In the genomic region with DNA sequence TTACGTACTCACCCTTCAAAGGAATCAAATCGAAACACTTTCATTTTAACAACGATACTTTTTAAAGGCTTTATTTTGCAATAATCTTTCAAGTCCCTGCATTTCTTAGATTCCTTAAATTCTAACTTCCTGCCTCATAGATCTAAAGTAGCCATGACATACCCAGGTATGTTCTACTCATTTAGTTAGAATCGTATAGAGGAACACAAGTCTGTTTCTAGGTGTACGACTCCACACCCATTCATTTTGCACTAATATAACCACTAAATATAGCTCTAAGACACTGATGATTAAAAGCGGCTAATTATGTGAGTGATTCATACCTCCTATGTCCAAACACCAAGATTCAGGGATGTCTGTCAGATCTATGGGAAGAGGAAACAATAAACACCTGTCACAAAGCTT, we compare ENCODE assay signal across 8 cellular contexts. TPM values are rescaled to one million over a fixed set of nuclear protein-coding genes. Genes with fewer than 3 reads are reported as not detected.
DNase-seq lines count a peak whose midpoint lies in the region; ATAC-seq and TF ChIP-seq lines count a peak whose summit lies in the region.

No MANE protein-coding gene starts in this region.

- peak overlapping the region; percentile 92 for H3K27ac Mint-ChIP-seq in activated CD8-positive, alpha-beta memory T cell treated with anti-CD3 and anti-CD28 coated beads, Interleukin-2, amount 10 ng/mL, durations not matched to agents 7 days and 5 days
- H3K27ac Mint-ChIP-seq in WTC11, result no peak overlapping the region

- TF ChIP-seq CTCF in WTC11 (IDR thresholded peaks at IDR 0.05) (no peak), gastroesophageal sphincter (IDR thresholded peaks at IDR 0.05) (no peak)

- TF ChIP-seq EP300 in gastroesophageal sphincter (IDR thresholded peaks at IDR 0.05), result no peak

- peak overlapping the region; percentile 92 for H3K4me3 Mint-ChIP-seq in activated CD8-positive, alpha-beta memory T cell treated with anti-CD3 and anti-CD28 coated beads, Interleukin-2, amount 10 ng/mL, durations not matched to agents 7 days and 5 days
- peak overlapping the region; percentile 81 for H3K4me3 Mint-ChIP-seq in WTC11

- peaks cover 31% of the 10 kb centered on the region for H3K36me3 Mint-ChIP-seq in activated CD8-positive, alpha-beta memory T cell treated with anti-CD3 and anti-CD28 coated beads, Interleukin-2, amount 10 ng/mL, durations not matched to agents 7 days and 5 days
- peaks cover 23% of the 10 kb centered on the region for H3K36me3 Mint-ChIP-seq in WTC11

- no peaks in the 10 kb centered on the region for H3K9me3 Mint-ChIP-seq in activated CD8-positive, alpha-beta memory T cell treated with anti-CD3 and anti-CD28 coated beads, Interleukin-2, amount 10 ng/mL, durations not matched to agents 7 days and 5 days (ENCODE audit: low read depth)
- H3K9me3 Mint-ChIP-seq in WTC11, result no peaks in the 10 kb centered on the region

- H3K9me3 ChIP-seq in gastroesophageal sphincter, result no peaks in the 10 kb centered on the region

- POLR2A ChIA-PET in WTC11 (lab: Charles Lee), result no interaction called here

- no peak for TF ChIP-seq POLR2A in gastroesophageal sphincter (IDR thresholded peaks at IDR 0.05)

- peaks cover 59% of the 10 kb centered on the region for H3K4me1 Mint-ChIP-seq in activated CD8-positive, alpha-beta memory T cell treated with anti-CD3 and anti-CD28 coated beads, Interleukin-2, amount 10 ng/mL, durations not matched to agents 7 days and 5 days
- H3K4me1 Mint-ChIP-seq in WTC11, result peaks cover 23% of the 10 kb centered on the region

- H3K4me3 ChIP-seq in gastroesophageal sphincter, result peak overlapping the region; percentile 59 to 66
- H3K4me3 ChIP-seq in skin epidermis, result peak overlapping the region; percentile 47 to 71 (median 64)

- no peak for DNase-seq in activated CD8-positive, alpha-beta memory T cell treated with anti-CD3 and anti-CD28 coated beads, Interleukin-2, amount 10 ng/mL, durations not matched to agents 7 days and 5 days
- no peak for DNase-seq in activated CD8-positive, alpha-beta memory T cell treated with anti-CD3 and anti-CD28 coated beads, Interleukin-2, amount 50 U/mL, for 4 hours
- DNase-seq in WTC11 (ENCODE audit: low spot score), result no peak
- DNase-seq in ureter (ENCODE audit: low spot score), result no peak
- DNase-seq in NCI-H1694 treated with DMSO at 0.1 percent for 48 hours (lab: John Stamatoyannopoulos, UW), result no peak
- DNase-seq in cortex of kidney (lab: John Stamatoyannopoulos, UW), result no peak

- peaks cover 4 to 62% (median 5%) of the 10 kb centered on the region in 3 donors for H3K4me1 ChIP-seq in gastroesophageal sphincter

- no peaks in the 10 kb centered on the region for H3K36me3 ChIP-seq in gastroesophageal sphincter

- ATAC-seq in activated CD8-positive, alpha-beta memory T cell treated with anti-CD3 and anti-CD28 coated beads, Interleukin-2, amount 10 ng/mL, durations not matched to agents 7 days and 5 days, result no peak
- ATAC-seq in WTC11 (no peak), gastroesophageal sphincter (no peak)

- WGBS in gastroesophageal sphincter (ENCODE audit: low coverage in 1 of 2), 2 donors, result 4 to 17% methylated on average over 6 of the region's 6 CpGs

- CTCF ChIA-PET in activated CD8-positive, alpha-beta memory T cell treated with anti-CD3 and anti-CD28 coated beads, Interleukin-2, amount 10 ng/mL, durations not matched to agents 7 days and 5 days (lab: Charles Lee), result interaction anchor here (0.7 to 4.3 kb wide), 9 partner anchors 12 to 187 kb away, joined by 3 to 33 read pairs (median 6); no protein-coding TSS in a partner anchor
- CTCF ChIA-PET in WTC11 (lab: Charles Lee), result interaction anchor here (1.0 to 2.2 kb wide), 3 partner anchors 14 to 109 kb away, joined by 3 to 13 read pairs (median 6); no protein-coding TSS in a partner anchor

- no peaks in the 10 kb centered on the region for H3K27me3 ChIP-seq in gastroesophageal sphincter

- H3K27ac ChIP-seq in gastroesophageal sphincter, result peak overlapping the region; percentile 61 to 98 (median 90)
- peak overlapping the region; percentile 58 to 96 (median 88) for H3K27ac ChIP-seq in skin epidermis

- H3K27me3 Mint-ChIP-seq in activated CD8-positive, alpha-beta memory T cell treated with anti-CD3 and anti-CD28 coated beads, Interleukin-2, amount 10 ng/mL, durations not matched to agents 7 days and 5 days, result no peaks in the 10 kb centered on the region
- H3K27me3 Mint-ChIP-seq in WTC11 (ENCODE audit: low read depth), result peaks cover 14% of the 10 kb centered on the region; the same call in 1 of the 2 replicates

TF ChIP-seq in WTC11, 78 proteins besides CTCF, POLR2A, EP300 and RAD21 (continues in another document):
- TF ChIP-seq, protein P1, sequence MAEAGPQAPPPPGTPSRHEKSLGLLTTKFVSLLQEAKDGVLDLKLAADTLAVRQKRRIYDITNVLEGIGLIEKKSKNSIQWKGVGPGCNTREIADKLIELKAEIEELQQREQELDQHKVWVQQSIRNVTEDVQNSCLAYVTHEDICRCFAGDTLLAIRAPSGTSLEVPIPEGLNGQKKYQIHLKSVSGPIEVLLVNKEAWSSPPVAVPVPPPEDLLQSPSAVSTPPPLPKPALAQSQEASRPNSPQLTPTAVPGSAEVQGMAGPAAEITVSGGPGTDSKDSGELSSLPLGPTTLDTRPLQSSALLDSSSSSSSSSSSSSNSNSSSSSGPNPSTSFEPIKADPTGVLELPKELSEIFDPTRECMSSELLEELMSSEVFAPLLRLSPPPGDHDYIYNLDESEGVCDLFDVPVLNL (CRISPR knock-in tag; IDR thresholded peaks at IDR 0.05; ENCODE audit: borderline replicate concordance, low read depth), result no peak
- TF ChIP-seq NFATC4 (CRISPR knock-in tag; IDR thresholded peaks at IDR 0.05), result no peak
- TF ChIP-seq MXD4 (CRISPR knock-in tag; IDR thresholded peaks at IDR 0.05; ENCODE audit: borderline replicate concordance), result no peak
- TF ChIP-seq, protein P2, sequence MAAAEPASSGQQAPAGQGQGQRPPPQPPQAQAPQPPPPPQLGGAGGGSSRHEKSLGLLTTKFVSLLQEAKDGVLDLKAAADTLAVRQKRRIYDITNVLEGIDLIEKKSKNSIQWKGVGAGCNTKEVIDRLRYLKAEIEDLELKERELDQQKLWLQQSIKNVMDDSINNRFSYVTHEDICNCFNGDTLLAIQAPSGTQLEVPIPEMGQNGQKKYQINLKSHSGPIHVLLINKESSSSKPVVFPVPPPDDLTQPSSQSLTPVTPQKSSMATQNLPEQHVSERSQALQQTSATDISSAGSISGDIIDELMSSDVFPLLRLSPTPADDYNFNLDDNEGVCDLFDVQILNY (CRISPR knock-in tag; IDR thresholded peaks at IDR 0.05), result no peak
- TF ChIP-seq, protein P3, sequence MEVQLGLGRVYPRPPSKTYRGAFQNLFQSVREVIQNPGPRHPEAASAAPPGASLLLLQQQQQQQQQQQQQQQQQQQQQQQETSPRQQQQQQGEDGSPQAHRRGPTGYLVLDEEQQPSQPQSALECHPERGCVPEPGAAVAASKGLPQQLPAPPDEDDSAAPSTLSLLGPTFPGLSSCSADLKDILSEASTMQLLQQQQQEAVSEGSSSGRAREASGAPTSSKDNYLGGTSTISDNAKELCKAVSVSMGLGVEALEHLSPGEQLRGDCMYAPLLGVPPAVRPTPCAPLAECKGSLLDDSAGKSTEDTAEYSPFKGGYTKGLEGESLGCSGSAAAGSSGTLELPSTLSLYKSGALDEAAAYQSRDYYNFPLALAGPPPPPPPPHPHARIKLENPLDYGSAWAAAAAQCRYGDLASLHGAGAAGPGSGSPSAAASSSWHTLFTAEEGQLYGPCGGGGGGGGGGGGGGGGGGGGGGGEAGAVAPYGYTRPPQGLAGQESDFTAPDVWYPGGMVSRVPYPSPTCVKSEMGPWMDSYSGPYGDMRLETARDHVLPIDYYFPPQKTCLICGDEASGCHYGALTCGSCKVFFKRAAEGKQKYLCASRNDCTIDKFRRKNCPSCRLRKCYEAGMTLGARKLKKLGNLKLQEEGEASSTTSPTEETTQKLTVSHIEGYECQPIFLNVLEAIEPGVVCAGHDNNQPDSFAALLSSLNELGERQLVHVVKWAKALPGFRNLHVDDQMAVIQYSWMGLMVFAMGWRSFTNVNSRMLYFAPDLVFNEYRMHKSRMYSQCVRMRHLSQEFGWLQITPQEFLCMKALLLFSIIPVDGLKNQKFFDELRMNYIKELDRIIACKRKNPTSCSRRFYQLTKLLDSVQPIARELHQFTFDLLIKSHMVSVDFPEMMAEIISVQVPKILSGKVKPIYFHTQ (CRISPR knock-in tag; IDR thresholded peaks at IDR 0.05), result no peak
- TF ChIP-seq ZNF263 (CRISPR knock-in tag; IDR thresholded peaks at IDR 0.05; ENCODE audit: low read depth), result no peak
- TF ChIP-seq, protein P4, sequence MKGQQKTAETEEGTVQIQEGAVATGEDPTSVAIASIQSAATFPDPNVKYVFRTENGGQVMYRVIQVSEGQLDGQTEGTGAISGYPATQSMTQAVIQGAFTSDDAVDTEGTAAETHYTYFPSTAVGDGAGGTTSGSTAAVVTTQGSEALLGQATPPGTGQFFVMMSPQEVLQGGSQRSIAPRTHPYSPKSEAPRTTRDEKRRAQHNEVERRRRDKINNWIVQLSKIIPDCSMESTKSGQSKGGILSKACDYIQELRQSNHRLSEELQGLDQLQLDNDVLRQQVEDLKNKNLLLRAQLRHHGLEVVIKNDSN (CRISPR knock-in tag; IDR thresholded peaks at IDR 0.05), result no peak
- TF ChIP-seq, protein P5, sequence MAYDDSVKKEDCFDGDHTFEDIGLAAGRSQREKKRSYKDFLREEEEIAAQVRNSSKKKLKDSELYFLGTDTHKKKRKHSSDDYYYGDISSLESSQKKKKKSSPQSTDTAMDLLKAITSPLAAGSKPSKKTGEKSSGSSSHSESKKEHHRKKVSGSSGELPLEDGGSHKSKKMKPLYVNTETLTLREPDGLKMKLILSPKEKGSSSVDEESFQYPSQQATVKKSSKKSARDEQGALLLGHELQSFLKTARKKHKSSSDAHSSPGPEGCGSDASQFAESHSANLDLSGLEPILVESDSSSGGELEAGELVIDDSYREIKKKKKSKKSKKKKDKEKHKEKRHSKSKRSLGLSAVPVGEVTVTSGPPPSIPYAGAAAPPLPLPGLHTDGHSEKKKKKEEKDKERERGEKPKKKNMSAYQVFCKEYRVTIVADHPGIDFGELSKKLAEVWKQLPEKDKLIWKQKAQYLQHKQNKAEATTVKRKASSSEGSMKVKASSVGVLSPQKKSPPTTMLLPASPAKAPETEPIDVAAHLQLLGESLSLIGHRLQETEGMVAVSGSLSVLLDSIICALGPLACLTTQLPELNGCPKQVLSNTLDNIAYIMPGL (CRISPR knock-in tag; IDR thresholded peaks at IDR 0.05), result no peak
- TF ChIP-seq, protein P6, sequence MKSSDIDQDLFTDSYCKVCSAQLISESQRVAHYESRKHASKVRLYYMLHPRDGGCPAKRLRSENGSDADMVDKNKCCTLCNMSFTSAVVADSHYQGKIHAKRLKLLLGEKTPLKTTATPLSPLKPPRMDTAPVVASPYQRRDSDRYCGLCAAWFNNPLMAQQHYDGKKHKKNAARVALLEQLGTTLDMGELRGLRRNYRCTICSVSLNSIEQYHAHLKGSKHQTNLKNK (CRISPR knock-in tag; IDR thresholded peaks at IDR 0.05), result no peak

RNA-seq across cellular contexts. Expression of a gene that starts 1.3 kb away (rescaled TPM):
- 10 to 100 TPM; 78.3 to 82.0 TPM for total RNA-seq in activated CD8-positive, alpha-beta memory T cell treated with anti-CD3 and anti-CD28 coated beads, Interleukin-2, amount 10 ng/mL, durations not matched to agents 7 days and 5 days
- total RNA-seq in WTC11 (2021) (75.7 to 79.1 TPM (median 78.3 TPM) in 3 replicates), gastroesophageal sphincter (100 to 1,000 TPM; 106 to 157 (median 128) TPM), ureter (68.5 TPM)
